In genomic region chr3:10743366-10744097, GRCh38 we compare ENCODE assay signal across 25 cellular contexts.
"Had no signal": no experiment of that assay in that cellular context is flagged by ENCODE, and none has a peak within 500 bp of the region (broad histone marks: within the 10 kb centered on the region; RNA-seq: fewer than 3 reads in every experiment).

No MANE protein-coding gene starts in this region.

- H3K4me1 ChIP-seq: adrenal gland, thyroid gland had no signal

- H3K36me3 ChIP-seq: adrenal gland, esophagus squamous epithelium, heart right ventricle, neural progenitor cell, spleen, stomach, thyroid gland, upper lobe of left lung had no signal

- H3K4me1 Mint-ChIP-seq: activated CD4-positive, alpha-beta memory T cell treated with anti-CD3 and anti-CD28 coated beads, Interleukin-2, amount 10 ng/mL, durations not matched to agents 7 days and 5 days; mesothelial cell of epicardium; neural progenitor cell had no signal

- H3K4me3 ChIP-seq: adrenal gland, body of pancreas, esophagus squamous epithelium, heart right ventricle, neural progenitor cell, spleen, stomach, thyroid gland, upper lobe of left lung had no signal

- H3K4me3 Mint-ChIP-seq: activated CD4-positive, alpha-beta memory T cell treated with anti-CD3 and anti-CD28 coated beads, Interleukin-2, amount 10 ng/mL, durations not matched to agents 7 days and 5 days; activated CD4-positive, alpha-beta T cell treated with anti-CD3 and anti-CD28 coated beads, Interleukin-2, amount 10 ng/mL, durations not matched to agents 7 days and 5 days; activated naive CD4-positive, alpha-beta T cell treated with anti-CD3 and anti-CD28 coated beads, Interleukin-2, amount 50 U/mL, for 24 hours; activated T-cell treated with anti-CD3 and anti-CD28 coated beads, Interleukin-2, amount 50 U/mL, for 24 hours; mesothelial cell of epicardium; naive B cell; neural progenitor cell; T-cell; WTC11 had no signal

- ATAC-seq: body of pancreas, left ventricle myocardium superior, right cardiac atrium, T-cell had no signal

- DNase-seq: activated CD4-positive, alpha-beta T cell treated with anti-CD3 and anti-CD28 coated beads for 1 hour; activated gamma-delta T cell treated with Interleukin-2 at 50 U/mL for 16 hours; adrenal gland; aorta; body of pancreas; effector CD8-positive, alpha-beta T cell; esophagus squamous epithelium; foreskin melanocyte; heart right ventricle; left ventricle myocardium superior; naive B cell; right cardiac atrium; spleen; stomach; thyroid gland had no signal

- H3K27ac ChIP-seq: adrenal gland, body of pancreas, epithelial cell of prostate, esophagus squamous epithelium, heart right ventricle, neural progenitor cell, spleen, stomach, thyroid gland, upper lobe of left lung had no signal

- H3K27ac Mint-ChIP-seq: activated CD4-positive, alpha-beta memory T cell treated with anti-CD3 and anti-CD28 coated beads, Interleukin-2, amount 10 ng/mL, durations not matched to agents 7 days and 5 days; activated CD4-positive, alpha-beta T cell treated with anti-CD3 and anti-CD28 coated beads, Interleukin-2, amount 10 ng/mL, durations not matched to agents 7 days and 5 days; activated T-cell treated with anti-CD3 and anti-CD28 coated beads, Interleukin-2, amount 50 U/mL, for 24 hours; mesothelial cell of epicardium; neural progenitor cell; T-cell; WTC11 had no signal

- H3K9me3 ChIP-seq: adrenal gland, body of pancreas, esophagus squamous epithelium, heart right ventricle, spleen, stomach, thyroid gland, upper lobe of left lung had no signal

- H3K9me3 Mint-ChIP-seq: activated CD4-positive, alpha-beta memory T cell treated with anti-CD3 and anti-CD28 coated beads, Interleukin-2, amount 10 ng/mL, durations not matched to agents 7 days and 5 days; activated CD4-positive, alpha-beta T cell treated with anti-CD3 and anti-CD28 coated beads, Interleukin-2, amount 10 ng/mL, durations not matched to agents 7 days and 5 days; activated naive CD4-positive, alpha-beta T cell treated with anti-CD3 and anti-CD28 coated beads, Interleukin-2, amount 50 U/mL, for 24 hours; activated T-cell treated with anti-CD3 and anti-CD28 coated beads, Interleukin-2, amount 50 U/mL, for 24 hours; mesothelial cell of epicardium; neural progenitor cell; T-cell; WTC11 had no signal

- H3K27me3 ChIP-seq: body of pancreas, upper lobe of left lung had no signal

- H3K36me3 Mint-ChIP-seq: activated naive CD4-positive, alpha-beta T cell treated with anti-CD3 and anti-CD28 coated beads, Interleukin-2, amount 50 U/mL, for 24 hours; mesothelial cell of epicardium; naive B cell; neural progenitor cell; T-cell; WTC11 had no signal
